19 cellular contexts compared by ENCODE assay signal in the genomic region with DNA sequence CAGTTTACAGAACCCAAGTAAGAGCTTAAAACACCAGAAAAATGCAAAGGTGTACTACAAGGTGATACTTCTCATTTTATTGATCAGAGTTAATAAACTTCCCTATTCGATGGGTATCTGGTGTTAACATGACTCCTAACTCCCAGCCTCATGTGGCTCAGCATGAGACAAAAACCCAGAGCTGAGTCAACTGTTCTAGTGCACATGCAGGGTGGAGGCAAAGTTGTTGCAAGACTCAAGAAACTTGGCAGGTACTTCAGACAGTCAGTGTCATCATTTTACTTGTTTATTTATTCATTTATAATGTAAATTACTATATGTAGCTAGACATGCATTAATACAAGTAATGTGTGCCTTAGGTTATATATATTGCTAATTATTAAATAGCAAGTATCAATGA.
DNase-seq lines count a peak whose midpoint lies in the region; FAIRE-seq and TF ChIP-seq lines count a peak whose summit lies in the region.
"Had no signal": no experiment of that assay in that cellular context is flagged by ENCODE, and none has a peak within 500 bp of the region (broad histone marks: within the 10 kb centered on the region; RNA-seq: fewer than 3 reads in every experiment).

No MANE protein-coding gene starts in this region.

- peak; percentile 96 for FAIRE-seq in keratinocyte (lab: Jason Lieb, UNC)

- no peak overlapping the region for H3K9ac ChIP-seq in keratinocyte (ENCODE audit: control insufficient read depth, extremely low read depth, insufficient read depth, low read length)

- no peaks in the 10 kb centered on the region for H3K79me2 ChIP-seq in keratinocyte (ENCODE audit: control insufficient read depth, insufficient read depth, low read length)

- no peaks in the 10 kb centered on the region for H3K9me3 ChIP-seq in keratinocyte (ENCODE audit: control insufficient read depth, low read depth, low read length)
- H3K9me3 ChIP-seq: thoracic aorta had no signal

- DNase-seq in AG20443 (ENCODE audit: low spot score) (peak; percentile 62), M059J (ENCODE audit: low read depth) (peak; percentile 68), cardiac fibroblast (ENCODE audit: low read depth in 2 of 2) (peak; percentile 37 to 91), keratinocyte (ENCODE audit: low read depth, low spot score) (peak; percentile 36), COLO829 (ENCODE audit: low spot score) (no peak), NCI-H2107 (lab: John Stamatoyannopoulos, UW) (no peak)
- DNase-seq in activated CD4-positive, CD25-positive, alpha-beta regulatory T cell (lab: John Stamatoyannopoulos, UW) = no peak
- no peak for DNase-seq in activated CD4-positive, alpha-beta T cell treated with anti-CD3 and anti-CD28 coated beads, Interleukin-2, amount 50 U/mL, for 1 hour
- DNase-seq: activated CD4-positive, alpha-beta T cell treated with anti-CD3 and anti-CD28 coated beads, Interleukin-2, amount 50 U/mL, for 48 hours; activated T-cell treated with anti-CD3 and anti-CD28 coated beads, Interleukin-2, amount 50 U/mL, for 24 hours; AML-193; central memory CD4-positive, alpha-beta T cell; head of caudate nucleus; immature natural killer cell; NCI-H2081; NCI-H526; stimulated activated CD4-positive, alpha-beta T cell treated with anti-CD3 and anti-CD28 coated beads, Interleukin-4, amount 100 ng/mL, for 1 hour; stimulated activated CD8-positive, alpha-beta memory T cell treated with anti-CD3 and anti-CD28 coated beads, Interleukin-4, amount 100 ng/mL, for 48 hours had no signal

- H3K27me3 ChIP-seq in keratinocyte (ENCODE audit: control insufficient read depth, extremely low read depth, insufficient read depth, low read length) = no peaks in the 10 kb centered on the region

- no peak overlapping the region for H3K4me2 ChIP-seq in keratinocyte (ENCODE audit: control insufficient read depth, extremely low read depth, insufficient read depth, low read depth, low read length)

- no peak overlapping the region for H2AFZ ChIP-seq in keratinocyte (ENCODE audit: control insufficient read depth, low read length)

- peaks cover 33% of the 10 kb centered on the region for H3K4me1 ChIP-seq in keratinocyte (ENCODE audit: control insufficient read depth, extremely low read depth, insufficient read depth, low read length)

- TF ChIP-seq CTCF in cardiac fibroblast (IDR thresholded peaks at IDR 0.05; ENCODE audit: low read depth, low read length) (no peak), keratinocyte (optimal IDR thresholded peaks at IDR 0.05 in 1 of 3, IDR thresholded peaks at IDR 0.05 in 1 of 3, conservative IDR thresholded peaks at IDR 0.05 in 1 of 3; ENCODE audit: extremely low read depth in 1 of 3, insufficient read depth in 2 of 3, low read length in 3 of 3) (no peak)

- dilution Hi-C loops in keratinocyte (cut with MboI; ENCODE audit: extremely low pct_ligation_motif_present, low sequenced_read_pairs) = no loop called here

- H3K4me3 ChIP-seq in cardiac fibroblast (replicated peaks in 1 of 2; ENCODE audit: low read depth in 2 of 2, low read length in 2 of 2) (no peak overlapping the region), keratinocyte (ENCODE audit: control insufficient read depth in 2 of 3, extremely low read depth in 1 of 3, insufficient read depth in 2 of 3, low read depth in 1 of 3, low read length in 3 of 3) (no peak overlapping the region)
- H3K4me3 ChIP-seq: thoracic aorta had no signal

- H3K9me1 ChIP-seq in keratinocyte (ENCODE audit: control insufficient read depth, extremely low read depth, insufficient read depth, low read length) = no peaks in the 10 kb centered on the region

- H3K27ac ChIP-seq in keratinocyte (ENCODE audit: control insufficient read depth, insufficient read depth, low read length) = peak overlapping the region; percentile 65
- H3K27ac ChIP-seq: thoracic aorta had no signal

- no peaks in the 10 kb centered on the region for H3K36me3 ChIP-seq in keratinocyte (ENCODE audit: control insufficient read depth in 2 of 2, extremely low read depth in 1 of 2, insufficient read depth in 2 of 2, low read length in 2 of 2)
- H3K36me3 ChIP-seq: thoracic aorta had no signal

- no peaks in the 10 kb centered on the region for H4K20me1 ChIP-seq in keratinocyte (ENCODE audit: control insufficient read depth, extremely low read depth, insufficient read depth, low read length)

Comparison
In these comparisons a context has a peak if more than half of its experiments do, and no peak if none do; other contexts are left out.
1. DNase-seq: peak in AG20443 (single experiment), M059J (single experiment), cardiac fibroblast (2 of 2) and keratinocyte (single experiment); none in COLO829 (single experiment), activated CD4-positive, CD25-positive, alpha-beta regulatory T cell (0 of 4), NCI-H2107 (single experiment) and activated CD4-positive, alpha-beta T cell treated with anti-CD3 and anti-CD28 coated beads, Interleukin-2, amount 50 U/mL, for 1 hour (single experiment).